Comparison of ENCODE assay signal across 26 cellular contexts in the genomic region with DNA sequence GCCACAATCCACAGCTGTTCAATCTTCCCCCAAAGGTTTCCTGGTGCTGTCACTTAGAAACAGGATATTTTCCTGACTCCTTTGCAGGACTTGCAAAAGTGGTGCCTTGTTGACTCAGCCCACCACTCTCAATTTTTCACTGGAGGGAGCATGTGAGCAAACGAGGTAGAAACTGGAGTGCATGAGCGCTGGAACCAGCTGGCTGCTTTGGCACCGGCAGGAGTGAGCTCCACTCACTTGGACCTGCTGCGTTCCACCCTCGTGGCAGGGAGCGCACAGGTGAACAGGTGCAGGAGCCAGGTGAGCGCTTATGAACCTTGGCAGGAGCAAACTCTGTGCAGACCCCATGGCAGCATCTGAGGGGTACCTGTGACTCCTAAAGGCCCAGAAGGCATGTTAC.
DNase-seq lines count a peak whose midpoint lies in the region; ATAC-seq and TF ChIP-seq lines count a peak whose summit lies in the region.
"Had no signal": no experiment of that assay in that cellular context is flagged by ENCODE, and none has a peak within 500 bp of the region (broad histone marks: within the 10 kb centered on the region; RNA-seq: fewer than 3 reads in every experiment).

No MANE protein-coding gene starts in this region.

- no peak overlapping the region for H3K4me3 ChIP-seq in RWPE2 (ENCODE audit: severe bottlenecking)
- H3K4me3 ChIP-seq: K562, PC-9, upper lobe of right lung had no signal

- DNase-seq in NCI-H2029 (lab: John Stamatoyannopoulos, UW) (peak; percentile 53), NCI-H2029 treated with DMSO at 0.1 percent for 48 hours (lab: John Stamatoyannopoulos, UW) (no peak), ELF-1 (ENCODE audit: low read depth, low spot score) (peak; percentile 4), RWPE2 (ENCODE audit: low spot score) (peak; percentile 28), islet precursor cell (peak; percentile 55), HuH-7.5 (ENCODE audit: low spot score) (no peak)
- DNase-seq in stimulated activated naive B cell treated with anti-CD40 and anti-IgM and Interleukin-4, amounts not matched to agents 10 μg/mL and 1 μg/mL and 100 μg/mL, for 72 hours, result no peak
- DNase-seq: activated T-cell treated with anti-CD3 and anti-CD28 coated beads, Interleukin-2, amount 50 U/mL, for 72 hours; amygdala; CD8-positive, alpha-beta T cell; glutamatergic neuron; MM.1S; NCI-H1694 treated with DMSO at 0.1 percent for 48 hours; NCI-H446; PC-9; SIG-M5; SW 1271; T1000; upper lobe of right lung had no signal

- H3K36me3 ChIP-seq in RWPE2 (ENCODE audit: low read depth), result no peaks in the 10 kb centered on the region
- H3K36me3 ChIP-seq: upper lobe of right lung had no signal

- H3K4me1 ChIP-seq in RWPE2 (ENCODE audit: insufficient read depth, poor library complexity, severe bottlenecking), result no peaks in the 10 kb centered on the region
- H3K4me1 ChIP-seq: upper lobe of right lung had no signal

- H3K4me3 Mint-ChIP-seq in stimulated activated naive B cell treated with anti-CD40 and anti-IgM and Interleukin-4, amounts not matched to agents 10 μg/mL and 1 μg/mL and 100 μg/mL, for 72 hours, result no peak overlapping the region
- H3K4me3 Mint-ChIP-seq: activated naive CD4-positive, alpha-beta T cell treated with anti-CD3 and anti-CD28 coated beads, Interleukin-2, amount 50 U/mL, for 24 hours; activated T-cell treated with anti-CD3 and anti-CD28 coated beads, Interleukin-2, amount 50 U/mL, for 72 hours; B cell; CD8-positive, alpha-beta T cell; memory B cell had no signal

- peaks cover 0 to 3% of the 10 kb centered on the region in 2 donors for H3K9me3 Mint-ChIP-seq in stimulated activated naive B cell treated with anti-CD40 and anti-IgM and Interleukin-4, amounts not matched to agents 10 μg/mL and 1 μg/mL and 100 μg/mL, for 72 hours
- H3K9me3 Mint-ChIP-seq: activated naive CD4-positive, alpha-beta T cell treated with anti-CD3 and anti-CD28 coated beads, Interleukin-2, amount 50 U/mL, for 24 hours; CD8-positive, alpha-beta T cell; memory B cell had no signal

- H3K27me3 Mint-ChIP-seq in stimulated activated naive B cell treated with anti-CD40 and anti-IgM and Interleukin-4, amounts not matched to agents 10 μg/mL and 1 μg/mL and 100 μg/mL, for 72 hours, result no peaks in the 10 kb centered on the region
- H3K27me3 Mint-ChIP-seq: activated naive CD4-positive, alpha-beta T cell treated with anti-CD3 and anti-CD28 coated beads, Interleukin-2, amount 50 U/mL, for 24 hours; B cell; memory B cell had no signal

- H3K9me3 ChIP-seq in RWPE2 (ENCODE audit: severe bottlenecking), result no peaks in the 10 kb centered on the region
- H3K9me3 ChIP-seq: upper lobe of right lung had no signal

- peaks cover 5% of the 10 kb centered on the region for H3K27me3 ChIP-seq in RWPE2 (ENCODE audit: insufficient read depth, poor library complexity, severe bottlenecking)
- H3K27me3 ChIP-seq: upper lobe of right lung had no signal

- no peak for ATAC-seq in RWPE2 (ENCODE audit: low read depth)
- ATAC-seq in stimulated activated naive B cell treated with anti-CD40 and anti-IgM and Interleukin-4, amounts not matched to agents 10 μg/mL and 1 μg/mL and 100 μg/mL, for 72 hours (replicated peaks), result no peak
- no peak for ATAC-seq in GM19463 (IDR thresholded peaks at IDR 0.05; ENCODE audit: unreplicated experiment)
- ATAC-seq: activated T-cell treated with anti-CD3 and anti-CD28 coated beads, Interleukin-2, amount 50 U/mL, for 72 hours; CD8-positive, alpha-beta T cell; K562; right cardiac atrium; upper lobe of right lung had no signal

- H3K4me1 Mint-ChIP-seq in stimulated activated naive B cell treated with anti-CD40 and anti-IgM and Interleukin-4, amounts not matched to agents 10 μg/mL and 1 μg/mL and 100 μg/mL, for 72 hours, result no peaks in the 10 kb centered on the region
- H3K4me1 Mint-ChIP-seq: activated naive CD4-positive, alpha-beta T cell treated with anti-CD3 and anti-CD28 coated beads, Interleukin-2, amount 50 U/mL, for 24 hours; B cell; memory B cell had no signal

- H3K27ac Mint-ChIP-seq in stimulated activated naive B cell treated with anti-CD40 and anti-IgM and Interleukin-4, amounts not matched to agents 10 μg/mL and 1 μg/mL and 100 μg/mL, for 72 hours, result no peak overlapping the region
- H3K27ac Mint-ChIP-seq: activated naive CD4-positive, alpha-beta T cell treated with anti-CD3 and anti-CD28 coated beads, Interleukin-2, amount 50 U/mL, for 24 hours; activated T-cell treated with anti-CD3 and anti-CD28 coated beads, Interleukin-2, amount 50 U/mL, for 72 hours; B cell; CD8-positive, alpha-beta T cell; memory B cell had no signal

- H3K36me3 Mint-ChIP-seq in stimulated activated naive B cell treated with anti-CD40 and anti-IgM and Interleukin-4, amounts not matched to agents 10 μg/mL and 1 μg/mL and 100 μg/mL, for 72 hours, result no peaks in the 10 kb centered on the region
- H3K36me3 Mint-ChIP-seq: activated naive CD4-positive, alpha-beta T cell treated with anti-CD3 and anti-CD28 coated beads, Interleukin-2, amount 50 U/mL, for 24 hours; CD8-positive, alpha-beta T cell; memory B cell had no signal

- no peak overlapping the region for H3K27ac ChIP-seq in RWPE2 (ENCODE audit: poor library complexity, severe bottlenecking)
- H3K27ac ChIP-seq: epithelial cell of prostate, PC-9, upper lobe of right lung had no signal

- TF ChIP-seq CTCF in RWPE2 (IDR thresholded peaks at IDR 0.05; ENCODE audit: poor library complexity, severe bottlenecking), result no peak

Comparison
In these comparisons a context has a peak if more than half of its experiments do, and no peak if none do; other contexts are left out.
1. DNase-seq: peak in NCI-H2029 (single experiment), ELF-1 (single experiment), RWPE2 (single experiment) and islet precursor cell (single experiment); none in NCI-H2029 treated with DMSO at 0.1 percent for 48 hours (single experiment), stimulated activated naive B cell treated with anti-CD40 and anti-IgM and Interleukin-4, amounts not matched to agents 10 μg/mL and 1 μg/mL and 100 μg/mL, for 72 hours (single experiment) and HuH-7.5 (single experiment).